ENCODE assay signal across 21 cellular contexts in the genomic region with DNA sequence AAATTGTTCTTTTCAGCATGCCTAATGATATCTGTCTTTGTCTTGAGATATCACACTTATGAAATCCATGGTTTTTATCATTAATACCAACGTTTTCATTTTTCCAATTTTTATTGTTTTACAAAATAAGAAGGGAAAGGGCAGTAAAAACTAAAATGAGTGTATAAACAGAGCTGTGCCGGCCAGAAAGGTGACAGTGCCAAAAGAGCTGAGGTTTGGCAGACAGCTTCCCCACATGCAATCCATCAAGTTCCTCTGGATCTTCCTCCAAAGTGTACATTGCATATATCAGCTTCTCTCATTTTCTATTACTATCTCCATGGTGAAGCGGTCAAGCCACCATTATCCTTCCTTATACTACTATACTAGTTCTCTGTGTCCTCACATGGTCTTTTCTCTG. TPM values are rescaled to one million over a fixed set of nuclear protein-coding genes. Genes with fewer than 3 reads are reported as not detected.
DNase-seq lines count a peak whose midpoint lies in the region; ATAC-seq and TF ChIP-seq lines count a peak whose summit lies in the region.
"Had no signal": no experiment of that assay in that cellular context is flagged by ENCODE, and none has a peak within 500 bp of the region (broad histone marks: within the 10 kb centered on the region; RNA-seq: fewer than 3 reads in every experiment).

No MANE protein-coding gene starts in this region.

- POLR2A ChIA-PET in SK-N-SH (lab: Yijun Ruan, JAX): no interaction called here

- DNase-seq in LNCaP clone FGC (ENCODE audit: low read depth) (peak; percentile 59), SK-N-SH (no peak), fibroblast of gingiva (ENCODE audit: low read depth) (peak; percentile 61), prostate gland (ENCODE audit: low spot score) (no peak), T-helper 9 cell (no peak)
- DNase-seq: ACHN; BE2C; C1 segment of cervical spinal cord; CD4-positive, CD25-positive, alpha-beta regulatory T cell; CD8-positive, alpha-beta memory T cell; COR-L47; DMS 273 treated with DMSO at 0.1 percent for 48 hours; DMS53; DND-41; EL; GOT3; H7 had no signal

- no peak overlapping the region for H3K9ac ChIP-seq in SK-N-SH

- ATAC-seq in GM21381 (IDR thresholded peaks at IDR 0.05; ENCODE audit: unreplicated experiment) (no peak), GM18867 (IDR thresholded peaks at IDR 0.05; ENCODE audit: unreplicated experiment) (no peak)
- ATAC-seq: HepG2 had no signal

- no peak for TF ChIP-seq RAD21 in SK-N-SH (IDR thresholded peaks at IDR 0.05; ENCODE audit: low read length)

- TF ChIP-seq EP300 in SK-N-SH (IDR thresholded peaks at IDR 0.05; ENCODE audit: borderline replicate concordance in 1 of 2, low read depth in 1 of 2, low read length in 1 of 2): no peak

- no peaks in the 10 kb centered on the region for H3K79me2 ChIP-seq in SK-N-SH (ENCODE audit: insufficient read depth)

- peaks cover 9% of the 10 kb centered on the region for H3F3A ChIP-seq in SK-N-SH (replicated peaks; ENCODE audit: insufficient read depth)

- H3K4me2 ChIP-seq in SK-N-SH: no peak overlapping the region

- WGBS in SK-N-SH (ENCODE audit: low lambda C conversion rate): 33% methylated on average over 3 of the region's 3 CpGs
- WGBS in prostate gland: 19% methylated on average over 3 of the region's 3 CpGs

- no peak overlapping the region for H2AFZ ChIP-seq in SK-N-SH (ENCODE audit: low read depth)

- H3K9me2 ChIP-seq in SK-N-SH: no peaks in the 10 kb centered on the region

- no peaks in the 10 kb centered on the region for H3K9me3 ChIP-seq in SK-N-SH
- H3K9me3 ChIP-seq in prostate gland: no peaks in the 10 kb centered on the region
- H3K9me3 ChIP-seq: BE2C had no signal

- TF ChIP-seq CTCF in LNCaP clone FGC (IDR thresholded peaks at IDR 0.05; ENCODE audit: control insufficient read depth, extremely low read depth, insufficient read depth): no peak
- TF ChIP-seq CTCF in SK-N-SH (IDR thresholded peaks at IDR 0.05): no peak
- TF ChIP-seq CTCF in prostate gland (IDR thresholded peaks at IDR 0.05): no peak

- no peaks in the 10 kb centered on the region for H4K20me1 ChIP-seq in SK-N-SH (ENCODE audit: insufficient read depth)

- H3K4me3 ChIP-seq in LNCaP clone FGC (ENCODE audit: low read depth, low read length) (no peak overlapping the region), SK-N-SH (ENCODE audit: low read depth in 2 of 2, low read length in 1 of 2) (no peak overlapping the region), prostate gland (no peak overlapping the region)

- H3K36me3 ChIP-seq in SK-N-SH (replicated peaks in 1 of 2; ENCODE audit: control insufficient read depth in 1 of 2, insufficient read depth in 2 of 2, low read length in 1 of 2): no peaks in the 10 kb centered on the region
- no peaks in the 10 kb centered on the region for H3K36me3 ChIP-seq in prostate gland
- H3K36me3 ChIP-seq: BE2C had no signal

- intact Hi-C loops in prostate gland (cut with DNase I): no loop called here

- CTCF ChIA-PET in SK-N-SH (lab: Yijun Ruan, JAX): no interaction called here

- H3K27me3 ChIP-seq in SK-N-SH (ENCODE audit: insufficient read depth) (no peaks in the 10 kb centered on the region), prostate gland (replicated peaks; ENCODE audit: insufficient read depth) (no peaks in the 10 kb centered on the region)
- H3K27me3 ChIP-seq: BE2C had no signal

- H3K27ac ChIP-seq in SK-N-SH (ENCODE audit: low read depth in 2 of 2, low read length in 1 of 2): no peak overlapping the region
- no peak overlapping the region for H3K27ac ChIP-seq in prostate gland

- H3K4me1 ChIP-seq in SK-N-SH (ENCODE audit: control insufficient read depth in 1 of 2, insufficient read depth in 2 of 2, low read depth in 1 of 2, low read length in 1 of 2) (peaks cover 0 to 8% of the 10 kb centered on the region in 2 experiments; a peak in 2 of 4 replicates), prostate gland (replicated peaks) (no peaks in the 10 kb centered on the region)
- H3K4me1 ChIP-seq: BE2C had no signal

- TF ChIP-seq POLR2A in prostate gland (IDR thresholded peaks at IDR 0.05): no peak

TF ChIP-seq in SK-N-SH, 30 proteins besides CTCF, POLR2A, EP300 and RAD21:
- TF ChIP-seq NRF1 (IDR thresholded peaks at IDR 0.05; ENCODE audit: low read depth, low read length): no peak
- no peak for TF ChIP-seq TEAD4 (IDR thresholded peaks at IDR 0.05; ENCODE audit: borderline replicate concordance, insufficient read depth)
- TF ChIP-seq TCF12 (IDR thresholded peaks at IDR 0.05): peak; percentile 20; the same call in 1 of the 2 replicates
- TF ChIP-seq, protein P1, sequence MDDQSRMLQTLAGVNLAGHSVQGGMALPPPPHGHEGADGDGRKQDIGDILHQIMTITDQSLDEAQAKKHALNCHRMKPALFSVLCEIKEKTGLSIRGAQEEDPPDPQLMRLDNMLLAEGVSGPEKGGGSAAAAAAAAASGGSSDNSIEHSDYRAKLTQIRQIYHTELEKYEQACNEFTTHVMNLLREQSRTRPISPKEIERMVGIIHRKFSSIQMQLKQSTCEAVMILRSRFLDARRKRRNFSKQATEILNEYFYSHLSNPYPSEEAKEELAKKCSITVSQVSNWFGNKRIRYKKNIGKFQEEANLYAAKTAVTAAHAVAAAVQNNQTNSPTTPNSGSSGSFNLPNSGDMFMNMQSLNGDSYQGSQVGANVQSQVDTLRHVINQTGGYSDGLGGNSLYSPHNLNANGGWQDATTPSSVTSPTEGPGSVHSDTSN (IDR thresholded peaks at IDR 0.05): peak; percentile 55
- no peak for TF ChIP-seq GATA2 (CRISPR knock-in tag; IDR thresholded peaks at IDR 0.05)

RNA-seq across cellular contexts. Expression of a gene that starts 10.1 kb away (rescaled TPM):
- 3.8 and 4.1 TPM in 2 replicates for polyA plus RNA-seq in SK-N-SH (2012; rRNA removed)
- 5.1 and 7.5 TPM in 2 replicates for polyA plus RNA-seq in SK-N-SH (2012; cell fraction: cytosol; rRNA removed)
- 0.79 and 3.0 TPM in 2 replicates for polyA plus RNA-seq in SK-N-SH (2012; cell fraction: nucleus; rRNA removed)
- not detected for total RNA-seq in prostate gland
- total RNA-seq: G401, H7, HepG2 had no signal
- polyA plus RNA-seq: HepG2 had no signal

Comparison
In these comparisons a context has a peak if more than half of its experiments do, and no peak if none do; other contexts are left out.
1. DNase-seq: peak in LNCaP clone FGC (single experiment) and fibroblast of gingiva (single experiment); none in SK-N-SH (single experiment), prostate gland (single experiment) and T-helper 9 cell (single experiment).